In the genomic region with DNA sequence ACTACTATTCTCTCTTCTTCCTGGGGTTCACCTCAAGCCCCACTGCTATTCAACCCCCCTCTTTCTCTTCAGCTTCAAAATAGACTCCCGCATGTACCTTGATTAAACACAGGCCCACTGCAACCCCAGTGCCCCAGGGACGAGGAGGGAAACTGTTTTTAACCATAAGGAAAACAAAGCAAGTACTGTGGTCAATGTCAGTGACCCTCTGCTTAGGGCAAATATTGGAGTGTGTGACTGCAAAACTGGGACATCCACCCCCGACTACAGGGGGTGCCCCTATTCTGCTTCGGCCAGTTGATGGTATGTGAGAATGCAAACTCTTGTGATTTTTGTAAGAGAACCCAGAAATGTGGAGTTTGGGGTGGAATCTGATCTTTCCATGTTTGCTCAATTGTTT, we compare ENCODE assay signal across 23 cellular contexts. TPM values are rescaled to one million over a fixed set of nuclear protein-coding genes. Genes with fewer than 3 reads are reported as not detected.
"Had no signal": no experiment of that assay in that cellular context is flagged by ENCODE, and none has a peak within 500 bp of the region (broad histone marks: within the 10 kb centered on the region; RNA-seq: fewer than 3 reads in every experiment).

No MANE protein-coding gene starts in this region.

- H3K9me3 ChIP-seq: body of pancreas, ovary, psoas muscle, right atrium auricular region, thyroid gland had no signal

- H3K27me3 Mint-ChIP-seq: activated CD4-positive, alpha-beta T cell treated with anti-CD3 and anti-CD28 coated beads, Interleukin-2, amount 10 ng/mL, durations not matched to agents 7 days and 5 days; activated T-cell treated with anti-CD3 and anti-CD28 coated beads, Interleukin-2, amount 50 U/mL, for 24 hours; naive thymus-derived CD4-positive, alpha-beta T cell; stimulated activated naive CD8-positive, alpha-beta T cell treated with anti-CD3 and anti-CD28 coated beads, Interleukin-15, Interleukin-2, amounts not matched to agents 100 ng/mL and 50 ng/mL, for 24 hours had no signal

- ATAC-seq: body of pancreas; foreskin keratinocyte; left lobe of liver; naive thymus-derived CD4-positive, alpha-beta T cell; psoas muscle had no signal

- DNase-seq: activated CD4-positive, alpha-beta T cell treated with anti-CD3 and anti-CD28 coated beads, Interleukin-2, amount 10 ng/mL, durations not matched to agents 7 days and 5 days; activated CD4-positive, CD25-positive, alpha-beta regulatory T cell treated with anti-CD3 and anti-CD28 coated beads, Interleukin-2, amount 50 U/mL, for 72 hours; activated CD8-positive, alpha-beta memory T cell treated with anti-CD3 and anti-CD28 coated beads, Interleukin-2, amount 50 U/mL, for 4 hours; activated naive CD4-positive, alpha-beta T cell treated with anti-CD3 and anti-CD28 coated beads for 36 hours; activated T-cell treated with anti-CD3 and anti-CD28 coated beads, Interleukin-2, amount 50 U/mL, for 24 hours; anterior cingulate cortex; body of pancreas; foreskin keratinocyte; naive thymus-derived CD4-positive, alpha-beta T cell; ovary; stimulated activated CD4-positive, alpha-beta T cell treated with anti-CD3 and anti-CD28 coated beads, Interleukin-4, amount 100 ng/mL, for 24 hours; substantia nigra; thyroid gland had no signal

- H3K4me3 Mint-ChIP-seq: activated CD4-positive, alpha-beta T cell treated with anti-CD3 and anti-CD28 coated beads, Interleukin-2, amount 10 ng/mL, durations not matched to agents 7 days and 5 days; activated naive CD4-positive, alpha-beta T cell treated with anti-CD3 and anti-CD28 coated beads for 36 hours; activated T-cell treated with anti-CD3 and anti-CD28 coated beads, Interleukin-2, amount 50 U/mL, for 24 hours; naive thymus-derived CD4-positive, alpha-beta T cell; stimulated activated naive CD8-positive, alpha-beta T cell treated with anti-CD3 and anti-CD28 coated beads, Interleukin-15, Interleukin-2, amounts not matched to agents 100 ng/mL and 50 ng/mL, for 24 hours had no signal

- H3K27ac Mint-ChIP-seq: activated CD4-positive, alpha-beta T cell treated with anti-CD3 and anti-CD28 coated beads, Interleukin-2, amount 10 ng/mL, durations not matched to agents 7 days and 5 days; activated naive CD4-positive, alpha-beta T cell treated with anti-CD3 and anti-CD28 coated beads for 36 hours; stimulated activated naive CD8-positive, alpha-beta T cell treated with anti-CD3 and anti-CD28 coated beads, Interleukin-15, Interleukin-2, amounts not matched to agents 100 ng/mL and 50 ng/mL, for 24 hours had no signal

- H3K9me3 Mint-ChIP-seq: activated CD4-positive, alpha-beta T cell treated with anti-CD3 and anti-CD28 coated beads, Interleukin-2, amount 10 ng/mL, durations not matched to agents 7 days and 5 days; activated naive CD4-positive, alpha-beta T cell treated with anti-CD3 and anti-CD28 coated beads for 36 hours; activated T-cell treated with anti-CD3 and anti-CD28 coated beads, Interleukin-2, amount 50 U/mL, for 24 hours; naive thymus-derived CD4-positive, alpha-beta T cell; stimulated activated naive CD8-positive, alpha-beta T cell treated with anti-CD3 and anti-CD28 coated beads, Interleukin-15, Interleukin-2, amounts not matched to agents 100 ng/mL and 50 ng/mL, for 24 hours had no signal

RNA-seq across cellular contexts. Expression of a gene that starts 25.8 kb away (rescaled TPM):
- total RNA-seq: activated CD4-positive, alpha-beta T cell treated with anti-CD3 and anti-CD28 coated beads, Interleukin-2, amount 10 ng/mL, durations not matched to agents 7 days and 5 days; activated naive CD4-positive, alpha-beta T cell treated with anti-CD3 and anti-CD28 coated beads for 36 hours; cardiac muscle cell; chondrocyte; fibroblast of lung; foreskin keratinocyte; glomerular endothelial cell; mesenteric fat pad; naive thymus-derived CD4-positive, alpha-beta T cell; psoas muscle; T-helper 2 cell treated with Interferon-gamma antibody and Interleukin-4, amounts not matched to agents 100 ng/mL and 5 ng/mL, for 36 hours had no signal
- polyA plus RNA-seq: cardiac muscle cell, fibroblast of lung, foreskin keratinocyte had no signal
